Comparison of ENCODE assay signal across 15 cellular contexts in the genomic region with DNA sequence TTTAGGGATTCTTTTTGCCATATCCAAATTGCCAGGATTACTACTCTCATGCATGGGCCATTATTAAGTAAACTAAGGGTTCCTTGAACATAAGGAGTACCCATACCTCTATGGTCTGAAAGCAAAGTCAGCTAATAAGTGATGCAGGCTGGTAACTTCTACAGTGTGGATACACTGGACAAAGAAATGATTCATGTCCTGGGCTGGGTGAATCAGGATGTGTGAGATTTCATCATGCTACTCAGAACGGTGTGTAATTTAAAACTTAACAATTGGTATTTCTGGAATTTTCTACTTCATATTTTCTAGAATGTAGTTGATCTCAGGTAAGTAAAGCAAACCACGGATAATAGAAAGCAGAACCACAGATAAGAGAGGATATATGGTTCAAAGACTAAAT.
DNase-seq lines count a peak whose midpoint lies in the region; ATAC-seq and TF ChIP-seq lines count a peak whose summit lies in the region.
"Had no signal": no experiment of that assay in that cellular context is flagged by ENCODE, and none has a peak within 500 bp of the region (broad histone marks: within the 10 kb centered on the region; RNA-seq: fewer than 3 reads in every experiment).

No MANE protein-coding gene starts in this region.

- DNase-seq in AG10803 (ENCODE audit: low read depth) (peak; percentile 1), NCI-H226 (peak; percentile 79), choroid plexus epithelial cell (ENCODE audit: low read depth) (peak; percentile 80), left lung (no peak)
- DNase-seq in stimulated activated naive CD8-positive, alpha-beta T cell treated with anti-CD3 and anti-CD28 coated beads, Interleukin-15, Interleukin-2, amounts not matched to agents 100 U/mL and 50 U/mL, for 24 hours, result no peak
- DNase-seq in activated T-helper 1 cell treated with anti-CD3 and anti-CD28 coated beads, Interleukin-12 subunit alpha, Interleukin-12 subunit beta, Interleukin-2, Interleukin-4 antibody, amounts not matched to agents 30 ng/mL and 10 ng/mL and 1 ng/mL, durations not matched to agents 14 hours and 24 hours and 36 hours (ENCODE audit: low spot score), result no peak
- DNase-seq: activated CD8-positive, alpha-beta T cell treated with anti-CD3 and anti-CD28 coated beads for 36 hours; C1 segment of cervical spinal cord; Karpas-422; NCI-H187; Right ventricle myocardium superior; transverse colon had no signal

- H3K36me3 ChIP-seq in left lung, result no peaks in the 10 kb centered on the region
- H3K36me3 ChIP-seq: gastroesophageal sphincter, transverse colon had no signal

- no peak overlapping the region for H3K4me3 Mint-ChIP-seq in activated T-helper 1 cell treated with anti-CD3 and anti-CD28 coated beads, Interleukin-12 subunit alpha, Interleukin-12 subunit beta, Interleukin-2, Interleukin-4 antibody, amounts not matched to agents 30 ng/mL and 10 ng/mL and 1 ng/mL, durations not matched to agents 14 hours and 24 hours and 36 hours
- H3K4me3 Mint-ChIP-seq: activated CD8-positive, alpha-beta T cell treated with anti-CD3 and anti-CD28 coated beads for 36 hours had no signal

- no peaks in the 10 kb centered on the region for H3K4me1 Mint-ChIP-seq in activated T-helper 1 cell treated with anti-CD3 and anti-CD28 coated beads, Interleukin-12 subunit alpha, Interleukin-12 subunit beta, Interleukin-2, Interleukin-4 antibody, amounts not matched to agents 30 ng/mL and 10 ng/mL and 1 ng/mL, durations not matched to agents 14 hours and 24 hours and 36 hours (ENCODE audit: low read depth)

- intact Hi-C loops in left lung (cut with DNase I), result no loop called here
- intact Hi-C loops in activated T-helper 1 cell treated with anti-CD3 and anti-CD28 coated beads, Interleukin-12 subunit alpha, Interleukin-12 subunit beta, Interleukin-2, Interleukin-4 antibody, amounts not matched to agents 30 ng/mL and 10 ng/mL and 1 ng/mL, durations not matched to agents 14 hours and 24 hours and 36 hours (cut with micrococcal nuclease), result no loop called here

- no peaks in the 10 kb centered on the region for H3K9me3 Mint-ChIP-seq in activated T-helper 1 cell treated with anti-CD3 and anti-CD28 coated beads, Interleukin-12 subunit alpha, Interleukin-12 subunit beta, Interleukin-2, Interleukin-4 antibody, amounts not matched to agents 30 ng/mL and 10 ng/mL and 1 ng/mL, durations not matched to agents 14 hours and 24 hours and 36 hours

- ATAC-seq in left lung (peak; percentile 19), GM18868 (IDR thresholded peaks at IDR 0.05; ENCODE audit: unreplicated experiment) (no peak), GM19455 (IDR thresholded peaks at IDR 0.05; ENCODE audit: unreplicated experiment) (no peak)
- no peak for ATAC-seq in stimulated activated naive CD8-positive, alpha-beta T cell treated with anti-CD3 and anti-CD28 coated beads, Interleukin-15, Interleukin-2, amounts not matched to agents 100 U/mL and 50 U/mL, for 24 hours
- ATAC-seq: activated CD8-positive, alpha-beta T cell treated with anti-CD3 and anti-CD28 coated beads for 36 hours; gastroesophageal sphincter had no signal

- no peak overlapping the region for H3K27ac Mint-ChIP-seq in activated T-helper 1 cell treated with anti-CD3 and anti-CD28 coated beads, Interleukin-12 subunit alpha, Interleukin-12 subunit beta, Interleukin-2, Interleukin-4 antibody, amounts not matched to agents 30 ng/mL and 10 ng/mL and 1 ng/mL, durations not matched to agents 14 hours and 24 hours and 36 hours
- H3K27ac Mint-ChIP-seq: activated CD8-positive, alpha-beta T cell treated with anti-CD3 and anti-CD28 coated beads for 36 hours had no signal

- H3K36me3 Mint-ChIP-seq in activated T-helper 1 cell treated with anti-CD3 and anti-CD28 coated beads, Interleukin-12 subunit alpha, Interleukin-12 subunit beta, Interleukin-2, Interleukin-4 antibody, amounts not matched to agents 30 ng/mL and 10 ng/mL and 1 ng/mL, durations not matched to agents 14 hours and 24 hours and 36 hours (ENCODE audit: low read depth), result no peaks in the 10 kb centered on the region

- H3K9me3 ChIP-seq in left lung, result peaks cover 0 to 13% of the 10 kb centered on the region in 2 donors
- H3K9me3 ChIP-seq: gastroesophageal sphincter, transverse colon had no signal

- H3K27me3 Mint-ChIP-seq in activated T-helper 1 cell treated with anti-CD3 and anti-CD28 coated beads, Interleukin-12 subunit alpha, Interleukin-12 subunit beta, Interleukin-2, Interleukin-4 antibody, amounts not matched to agents 30 ng/mL and 10 ng/mL and 1 ng/mL, durations not matched to agents 14 hours and 24 hours and 36 hours (ENCODE audit: insufficient read depth), result no peaks in the 10 kb centered on the region

- H3K27me3 ChIP-seq in left lung, result no peaks in the 10 kb centered on the region
- H3K27me3 ChIP-seq: gastroesophageal sphincter, transverse colon had no signal

- no peak for TF ChIP-seq CTCF in AG10803 (conservative IDR thresholded peaks at IDR 0.05; ENCODE audit: low read length)
- TF ChIP-seq CTCF in choroid plexus epithelial cell (conservative IDR thresholded peaks at IDR 0.05; ENCODE audit: low read depth, low read length), result no peak
- no peak for TF ChIP-seq CTCF in left lung (IDR thresholded peaks at IDR 0.05)

- no peaks in the 10 kb centered on the region for H3K4me1 ChIP-seq in left lung
- H3K4me1 ChIP-seq: gastroesophageal sphincter, transverse colon had no signal

- no peak overlapping the region for H3K27ac ChIP-seq in left lung
- H3K27ac ChIP-seq: gastroesophageal sphincter, transverse colon had no signal

- H3K4me3 ChIP-seq in AG10803 (ENCODE audit: low read length) (no peak overlapping the region), choroid plexus epithelial cell (ENCODE audit: low read depth, low read length) (no peak overlapping the region), left lung (no peak overlapping the region)
- H3K4me3 ChIP-seq: gastroesophageal sphincter, transverse colon had no signal

Comparison
In these comparisons a context has a peak if more than half of its experiments do, and no peak if none do; other contexts are left out.
1. DNase-seq: peak in AG10803 (single experiment), NCI-H226 (single experiment) and choroid plexus epithelial cell (single experiment); none in left lung (0 of 2), stimulated activated naive CD8-positive, alpha-beta T cell treated with anti-CD3 and anti-CD28 coated beads, Interleukin-15, Interleukin-2, amounts not matched to agents 100 U/mL and 50 U/mL, for 24 hours (single experiment) and activated T-helper 1 cell treated with anti-CD3 and anti-CD28 coated beads, Interleukin-12 subunit alpha, Interleukin-12 subunit beta, Interleukin-2, Interleukin-4 antibody, amounts not matched to agents 30 ng/mL and 10 ng/mL and 1 ng/mL, durations not matched to agents 14 hours and 24 hours and 36 hours (single experiment).